In genomic region chr1:15851251-15852035, GRCh38 we compare ENCODE assay signal across 8 cellular contexts. TPM values are rescaled to one million over a fixed set of nuclear protein-coding genes. Genes with fewer than 3 reads are reported as not detected.
DNase-seq lines count a peak whose midpoint lies in the region; ATAC-seq and TF ChIP-seq lines count a peak whose summit lies in the region.

No MANE protein-coding gene starts in this region.

- peaks cover 21 to 66% (median 34%) of the 10 kb centered on the region in 4 donors for H3K4me1 Mint-ChIP-seq in CD4-positive, alpha-beta memory T cell
- H3K4me1 Mint-ChIP-seq in neural crest cell, result peaks cover 36% of the 10 kb centered on the region

- CTCF ChIA-PET in CD4-positive, alpha-beta memory T cell (lab: Charles Lee; ENCODE audit: partially characterized antibody), result interaction anchor here (2.6 kb wide), 1 partner anchor 18 kb away, joined by 13 read pairs; no protein-coding TSS in a partner anchor

- ATAC-seq in HG03175 (IDR thresholded peaks at IDR 0.05; ENCODE audit: unreplicated experiment), result no peak

- no peaks in the 10 kb centered on the region for H3K27me3 ChIP-seq in CD4-positive, alpha-beta memory T cell (ENCODE audit: insufficient read depth, low read length)
- no peaks in the 10 kb centered on the region for H3K27me3 ChIP-seq in breast epithelium

- peaks cover 0 to 3% (median 0%) of the 10 kb centered on the region in 8 donors for H3K9me3 Mint-ChIP-seq in CD4-positive, alpha-beta memory T cell
- no peaks in the 10 kb centered on the region for H3K9me3 Mint-ChIP-seq in neural crest cell

- TF ChIP-seq CTCF in LNCaP clone FGC (IDR thresholded peaks at IDR 0.05; ENCODE audit: control insufficient read depth, extremely low read depth, insufficient read depth) (no peak), breast epithelium (IDR thresholded peaks at IDR 0.05) (no peak), neural crest cell (conservative IDR thresholded peaks at IDR 0.05) (no peak)

- H3K27ac Mint-ChIP-seq in CD4-positive, alpha-beta memory T cell, result peak overlapping the region in 5 of 7 donors; percentile 3 to 62 (median 22)
- H3K27ac Mint-ChIP-seq in neural crest cell (ENCODE audit: unreplicated experiment), result peak overlapping the region; percentile 83

- no peak overlapping the region for H3K27ac ChIP-seq in CD4-positive, alpha-beta memory T cell (ENCODE audit: low read depth, low read length)
- H3K27ac ChIP-seq in breast epithelium, result peak overlapping the region; percentile 6 to 98

- no peak for DNase-seq in CD4-positive, alpha-beta memory T cell
- no peak for DNase-seq in LNCaP clone FGC (ENCODE audit: low read depth)
- DNase-seq in breast epithelium (ENCODE audit: low spot score in 2 of 2), result no peak
- DNase-seq in neural crest cell (ENCODE audit: low read depth, low spot score), result no peak
- DNase-seq in erythroblast (lab: John Stamatoyannopoulos, UW), result no peak
- DNase-seq in CD1c-positive myeloid dendritic cell (ENCODE audit: extremely low spot score), result no peak
- DNase-seq in NCI-H2171 (lab: John Stamatoyannopoulos, UW), result no peak

- TF ChIP-seq POLR2A in breast epithelium (IDR thresholded peaks at IDR 0.05), result no peak
- no peak for TF ChIP-seq POLR2A in erythroblast (IDR thresholded peaks at IDR 0.05; ENCODE audit: low read length)

- H3K36me3 Mint-ChIP-seq in CD4-positive, alpha-beta memory T cell, result peaks cover 0 to 15% of the 10 kb centered on the region in 2 donors
- H3K36me3 Mint-ChIP-seq in neural crest cell (ENCODE audit: low read depth), result no peaks in the 10 kb centered on the region

- POLR2A ChIA-PET in CD4-positive, alpha-beta memory T cell (lab: Charles Lee; ENCODE audit: partially characterized antibody), result interaction anchor here (1.3 to 12.1 kb wide), 3 partner anchors 8 to 16 kb away, joined by 4 to 510 read pairs (median 4); no protein-coding TSS in a partner anchor

- H3K4me3 ChIP-seq in CD4-positive, alpha-beta memory T cell (ENCODE audit: low read length in 2 of 2), result no peak overlapping the region
- H3K4me3 ChIP-seq in LNCaP clone FGC (ENCODE audit: low read depth, low read length) (peak overlapping the region; percentile 78), breast epithelium (no peak overlapping the region)

- no peaks in the 10 kb centered on the region for H3K9me3 ChIP-seq in CD4-positive, alpha-beta memory T cell (ENCODE audit: control insufficient read depth in 1 of 2, low read length in 2 of 2)
- H3K9me3 ChIP-seq in breast epithelium, result no peaks in the 10 kb centered on the region

- intact Hi-C loops in CD4-positive, alpha-beta memory T cell (cut with micrococcal nuclease), result no loop called here
- intact Hi-C loops in breast epithelium (cut with DNase I; ENCODE audit: low total_unique reads), result no loop called here

- no peaks in the 10 kb centered on the region for H3K36me3 ChIP-seq in CD4-positive, alpha-beta memory T cell (ENCODE audit: insufficient read depth, low read length)
- no peaks in the 10 kb centered on the region for H3K36me3 ChIP-seq in breast epithelium

- no peaks in the 10 kb centered on the region for H3K27me3 Mint-ChIP-seq in CD4-positive, alpha-beta memory T cell
- no peaks in the 10 kb centered on the region for H3K27me3 Mint-ChIP-seq in neural crest cell (ENCODE audit: low read depth)

- peaks cover 50% of the 10 kb centered on the region for H3K4me1 ChIP-seq in CD4-positive, alpha-beta memory T cell (ENCODE audit: insufficient read depth, low read length)
- H3K4me1 ChIP-seq in breast epithelium, result peaks cover 0 to 7% of the 10 kb centered on the region in 2 donors

- peak overlapping the region in 4 of 8 donors; percentile 1 to 67 (median 48) for H3K4me3 Mint-ChIP-seq in CD4-positive, alpha-beta memory T cell
- H3K4me3 Mint-ChIP-seq in neural crest cell, result peak overlapping the region; percentile 83

RNA-seq across cellular contexts. Expression of gene SPEN, which starts 3.9 kb away (rescaled TPM):
- total RNA-seq in CD4-positive, alpha-beta memory T cell, result 10 to 100 TPM; 80.8 to 87.8 TPM
- 10 to 100 TPM in 1 of 2 donors, 1 to 10 TPM in 1; 2.4 to 44.0 TPM for polyA plus RNA-seq in CD4-positive, alpha-beta memory T cell
- total RNA-seq in breast epithelium, result 10 to 100 TPM; 46.9 to 56.6 (median 51.2) TPM
- total RNA-seq in neural crest cell, result 66.5 and 69.4 TPM in 2 replicates

RNA-seq across cellular contexts. Expression of gene UQCRHL, which starts 44.0 kb away (rescaled TPM):
- 1 to 10 TPM; 1.2 to 1.7 TPM for total RNA-seq in CD4-positive, alpha-beta memory T cell
- 1 to 10 TPM in 1 of 2 donors, under 1 TPM in 1; 0.26 to 1.1 TPM for polyA plus RNA-seq in CD4-positive, alpha-beta memory T cell
- total RNA-seq in breast epithelium (1 to 10 TPM in 2 of 3 donors, under 1 TPM in 1; 0.66 to 1.4 (median 1.2) TPM), neural crest cell (2.7 and 3.3 TPM in 2 replicates)
